8 cellular contexts compared by ENCODE assay signal in genomic region chr10:17029581-17030271, GRCh38.
DNase-seq lines count a peak whose midpoint lies in the region; ATAC-seq and FAIRE-seq lines count a peak whose summit lies in the region.

No MANE protein-coding gene starts in this region.

- peak; percentile 30 for ATAC-seq in GM21367 (IDR thresholded peaks at IDR 0.05; ENCODE audit: unreplicated experiment)
- no peak for ATAC-seq in HG03108 (IDR thresholded peaks at IDR 0.05; ENCODE audit: unreplicated experiment)
- ATAC-seq in HG02938 (IDR thresholded peaks at IDR 0.05; ENCODE audit: unreplicated experiment) = no peak

- DNase-seq in SJCRH30 = peak; percentile 60 to 77
- peak; percentile 24 to 49 (median 30) for DNase-seq in activated naive CD4-positive, alpha-beta T cell (lab: John Stamatoyannopoulos, UW)
- DNase-seq in glomerular visceral epithelial cell (ENCODE audit: extremely low spot score) = peak; percentile 60
- peak; percentile 43 for DNase-seq in putamen (ENCODE audit: low spot score)
- DNase-seq in urothelium cell line (ENCODE audit: low spot score) = peak; percentile 73

- no peaks in the 10 kb centered on the region for H3K9me3 ChIP-seq in SJCRH30 (replicated peaks)

- H3K36me3 ChIP-seq in SJCRH30 = no peaks in the 10 kb centered on the region

- peak overlapping the region; percentile 72 for H3K27ac ChIP-seq in SJCRH30

- H3K27me3 ChIP-seq in SJCRH30 = no peaks in the 10 kb centered on the region

- H3K4me3 ChIP-seq in SJCRH30 = peak overlapping the region; percentile 51

- FAIRE-seq in urothelium cell line (lab: Jason Lieb, UNC) = no peak

- peaks cover 24% of the 10 kb centered on the region for H3K4me1 ChIP-seq in SJCRH30
